ENCODE assay signal across 27 cellular contexts in genomic region chr5:69245031-69245430, GRCh38.
"Had no signal": no experiment of that assay in that cellular context is flagged by ENCODE, and none has a peak within 500 bp of the region (broad histone marks: within the 10 kb centered on the region; RNA-seq: fewer than 3 reads in every experiment).

No MANE protein-coding gene starts in this region.

- H3K36me3 ChIP-seq: neural progenitor cell, ovary, thoracic aorta, thyroid gland, vagina had no signal

- H3K27me3 ChIP-seq: neural progenitor cell, ovary, spleen, stomach, thyroid gland, tibial nerve, upper lobe of left lung, vagina had no signal

- H3K27ac ChIP-seq: neural progenitor cell, ovary, parathyroid adenoma, psoas muscle, skin epidermis, spleen, stomach, thoracic aorta, thyroid gland, tibial nerve, upper lobe of left lung, vagina had no signal

- H2AFZ ChIP-seq: neural progenitor cell, parathyroid adenoma had no signal

- ATAC-seq: naive thymus-derived CD4-positive, alpha-beta T cell; natural killer cell; psoas muscle; right cardiac atrium; sciatic nerve; stimulated activated effector memory CD8-positive, alpha-beta T cell treated with anti-CD3 and anti-CD28 coated beads, Interleukin-12 subunit alpha, Interleukin-12 subunit beta, amount 100 ng/mL, for 72 hours; stimulated activated naive B cell treated with anti-CD40 and anti-IgM and Interleukin-4, amounts not matched to agents 10 μg/mL and 1 μg/mL and 100 μg/mL, for 72 hours had no signal

- FAIRE-seq: urothelium cell line had no signal

- H3K4me3 ChIP-seq: neural progenitor cell, ovary, psoas muscle, skin epidermis, smooth muscle cell, spleen, stomach, thoracic aorta, thyroid gland, tibial nerve, upper lobe of left lung, vagina had no signal

- H3K9ac ChIP-seq: neural progenitor cell, parathyroid adenoma had no signal

- DNase-seq: naive thymus-derived CD4-positive, alpha-beta T cell; natural killer cell; occipital lobe; ovary; posterior cingulate gyrus; psoas muscle; right cardiac atrium; spleen; stimulated activated CD4-positive, alpha-beta T cell treated with anti-CD3 and anti-CD28 coated beads, Interleukin-12 subunit alpha, Interleukin-12 subunit beta, amount 100 ng/mL, for 4 hours; stimulated activated CD4-positive, alpha-beta T cell treated with anti-CD3 and anti-CD28 coated beads, Interleukin-1b, Interleukin-23, amount 100 ng/mL, for 48 hours; stimulated activated CD4-positive, alpha-beta T cell treated with anti-CD3 and anti-CD28 coated beads, Interleukin-4, amount 100 ng/mL, for 24 hours; stimulated activated naive B cell treated with anti-CD40 and anti-IgM and Interleukin-4, amounts not matched to agents 10 μg/mL and 1 μg/mL and 100 μg/mL, for 72 hours; stimulated activated naive CD4-positive, alpha-beta T cell treated with Interleukin-2 at 50 U/mL for 16 hours; stomach; thyroid gland; trophoblast cell; upper lobe of left lung had no signal

- H3K9me3 ChIP-seq: ovary, psoas muscle, thoracic aorta, thyroid gland, upper lobe of left lung, vagina had no signal

- H3K4me2 ChIP-seq: neural progenitor cell, smooth muscle cell had no signal

- H3K4me1 ChIP-seq: neural progenitor cell, thyroid gland, upper lobe of left lung had no signal
